Comparison of ENCODE assay signal across 34 cellular contexts in genomic region chr5:54947187-54947586, GRCh38. TPM values are rescaled to one million over a fixed set of nuclear protein-coding genes. Genes with fewer than 3 reads are reported as not detected.
"Had no signal": no experiment of that assay in that cellular context is flagged by ENCODE, and none has a peak within 500 bp of the region (broad histone marks: within the 10 kb centered on the region; RNA-seq: fewer than 3 reads in every experiment).

No MANE protein-coding gene starts in this region.

- H3K9me3 ChIP-seq: adrenal gland, body of pancreas, breast epithelium had no signal

- H3K27ac ChIP-seq: adrenal gland, body of pancreas, brain microvascular endothelial cell, breast epithelium, VCaP had no signal

- H3K4me3 ChIP-seq: adrenal gland, body of pancreas, breast epithelium had no signal

- ATAC-seq: activated CD8-positive, alpha-beta T cell treated with anti-CD3 and anti-CD28 coated beads for 36 hours; activated naive CD4-positive, alpha-beta T cell treated with anti-CD3 and anti-CD28 coated beads, Interleukin-2, amount 50 U/mL, for 72 hours; activated T-helper 17 cell treated with anti-CD3 and anti-CD28 coated beads, Interleukin-2, amount 50 U/mL, for 72 hours; body of pancreas had no signal

- H3K36me3 ChIP-seq: adrenal gland, brain microvascular endothelial cell, breast epithelium had no signal

- H3K36me3 Mint-ChIP-seq: activated CD4-positive, alpha-beta memory T cell treated with anti-CD3 and anti-CD28 coated beads for 36 hours; activated naive CD4-positive, alpha-beta T cell treated with anti-CD3 and anti-CD28 coated beads, Interleukin-2, amount 50 U/mL, for 72 hours had no signal

- H3K27me3 Mint-ChIP-seq: activated CD4-positive, alpha-beta memory T cell treated with anti-CD3 and anti-CD28 coated beads for 36 hours; activated CD8-positive, alpha-beta T cell treated with anti-CD3 and anti-CD28 coated beads for 36 hours; activated T-helper 17 cell treated with anti-CD3 and anti-CD28 coated beads, Interleukin-2, amount 50 U/mL, for 72 hours had no signal

- H3K4me1 ChIP-seq: adrenal gland, body of pancreas, breast epithelium had no signal

- H3K4me1 Mint-ChIP-seq: activated B cell treated with CpG ODN at 0.5 μM for 24 hours; activated T-helper 17 cell treated with anti-CD3 and anti-CD28 coated beads, Interleukin-2, amount 50 U/mL, for 72 hours had no signal

- DNase-seq: activated B cell treated with CpG ODN at 0.5 μM for 24 hours; activated CD4-positive, alpha-beta memory T cell treated with anti-CD3 and anti-CD28 coated beads for 36 hours; activated CD4-positive, alpha-beta T cell treated with anti-CD3 and anti-CD28 coated beads for 4 hours; activated CD4-positive, alpha-beta T cell treated with anti-CD3 and anti-CD28 coated beads, Interleukin-2, amount 10 ng/mL, durations not matched to agents 24 days and 14 days; activated CD4-positive, alpha-beta T cell treated with anti-CD3 and anti-CD28 coated beads, Interleukin-2, amount 50 U/mL, for 1 hour; activated CD4-positive, alpha-beta T cell treated with anti-CD3 and anti-CD28 coated beads, Interleukin-2, amount 50 U/mL, for 4 hours; activated CD4-positive, CD25-positive, alpha-beta regulatory T cell treated with anti-CD3 and anti-CD28 coated beads, Interleukin-2, amount 50 U/mL, for 72 hours; activated CD8-positive, alpha-beta memory T cell treated with anti-CD3 and anti-CD28 coated beads, Interleukin-2, amount 50 U/mL, for 4 hours; activated CD8-positive, alpha-beta T cell treated with anti-CD3 and anti-CD28 coated beads for 36 hours; activated effector memory CD4-positive, alpha-beta T cell treated with anti-CD3 and anti-CD28 coated beads, Interleukin-2, amount 50 U/mL, for 16 hours; activated gamma-delta T cell treated with Interleukin-2 at 50 U/mL for 16 hours; activated naive CD4-positive, alpha-beta T cell; activated naive CD4-positive, alpha-beta T cell treated with anti-CD3 and anti-CD28 coated beads for 36 hours; activated naive CD4-positive, alpha-beta T cell treated with anti-CD3 and anti-CD28 coated beads, Interleukin-2, amount 50 U/mL, for 16 hours; activated T-cell treated with anti-CD3 and anti-CD28 coated beads for 4 hours; activated T-cell treated with anti-CD3 and anti-CD28 coated beads, Interleukin-2, amount 50 U/mL, for 1 hour; activated T-cell treated with anti-CD3 and anti-CD28 coated beads, Interleukin-2, amount 50 U/mL, for 48 hours; adrenal gland; amniotic stem cell; aorta; body of pancreas; brain microvascular endothelial cell; central memory CD4-positive, alpha-beta T cell; T-helper 1 cell; T-helper 2 cell; T-helper 9 cell had no signal

- H3K4me3 Mint-ChIP-seq: activated B cell treated with CpG ODN at 0.5 μM for 24 hours; activated CD4-positive, alpha-beta memory T cell treated with anti-CD3 and anti-CD28 coated beads for 36 hours; activated CD4-positive, alpha-beta T cell treated with anti-CD3 and anti-CD28 coated beads, Interleukin-2, amount 10 ng/mL, durations not matched to agents 24 days and 14 days; activated CD8-positive, alpha-beta T cell treated with anti-CD3 and anti-CD28 coated beads for 36 hours; activated naive CD4-positive, alpha-beta T cell treated with anti-CD3 and anti-CD28 coated beads for 36 hours; activated T-helper 1 cell treated with anti-CD3 and anti-CD28 coated beads, Interleukin-12 subunit alpha, Interleukin-12 subunit beta, Interleukin-2, Interleukin-4 antibody, amounts not matched to agents 30 ng/mL and 10 ng/mL and 1 ng/mL, durations not matched to agents 14 hours and 24 hours and 36 hours; activated T-helper 17 cell treated with anti-CD3 and anti-CD28 coated beads, Interleukin-2, amount 50 U/mL, for 72 hours; T-helper 1 cell treated with Interleukin-12 subunit alpha and Interleukin-12 subunit beta and Interleukin-4 antibody, amounts not matched to agents 30 μg/mL and 1 μg/mL, for 36 hours; T-helper 2 cell treated with Interferon-gamma antibody and Interleukin-4, amounts not matched to agents 5 μg/mL and 100 μg/mL, for 36 hours had no signal

- H3K27ac Mint-ChIP-seq: activated B cell treated with CpG ODN at 0.5 μM for 24 hours; activated CD4-positive, alpha-beta memory T cell treated with anti-CD3 and anti-CD28 coated beads for 36 hours; activated CD4-positive, alpha-beta T cell treated with anti-CD3 and anti-CD28 coated beads, Interleukin-2, amount 10 ng/mL, durations not matched to agents 24 days and 14 days; activated CD8-positive, alpha-beta T cell treated with anti-CD3 and anti-CD28 coated beads for 36 hours; activated naive CD4-positive, alpha-beta T cell treated with anti-CD3 and anti-CD28 coated beads for 36 hours; activated T-helper 1 cell treated with anti-CD3 and anti-CD28 coated beads, Interleukin-12 subunit alpha, Interleukin-12 subunit beta, Interleukin-2, Interleukin-4 antibody, amounts not matched to agents 30 ng/mL and 10 ng/mL and 1 ng/mL, durations not matched to agents 14 hours and 24 hours and 36 hours; activated T-helper 17 cell treated with anti-CD3 and anti-CD28 coated beads, Interleukin-2, amount 50 U/mL, for 72 hours; T-helper 1 cell treated with Interleukin-12 subunit alpha and Interleukin-12 subunit beta and Interleukin-4 antibody, amounts not matched to agents 30 μg/mL and 1 μg/mL, for 36 hours; T-helper 2 cell treated with Interferon-gamma antibody and Interleukin-4, amounts not matched to agents 5 μg/mL and 100 μg/mL, for 36 hours had no signal

- H3K9me3 Mint-ChIP-seq: activated CD8-positive, alpha-beta T cell treated with anti-CD3 and anti-CD28 coated beads for 36 hours; activated T-helper 17 cell treated with anti-CD3 and anti-CD28 coated beads, Interleukin-2, amount 50 U/mL, for 72 hours had no signal

RNA-seq across cellular contexts. Expression of gene ESM1, which starts 38.2 kb away (rescaled TPM):
- total RNA-seq: activated B cell treated with CpG ODN at 0.5 μM for 24 hours; activated CD4-positive, alpha-beta T cell treated with anti-CD3 and anti-CD28 coated beads, Interleukin-2, amount 10 ng/mL, durations not matched to agents 24 days and 14 days; activated CD8-positive, alpha-beta memory T cell treated with anti-CD3 and anti-CD28 coated beads for 36 hours; activated naive CD4-positive, alpha-beta T cell treated with anti-CD3 and anti-CD28 coated beads for 36 hours; activated naive CD4-positive, alpha-beta T cell treated with anti-CD3 and anti-CD28 coated beads, Interleukin-2, amount 50 U/mL, for 72 hours; activated T-helper 1 cell treated with anti-CD3 and anti-CD28 coated beads, Interleukin-12 subunit alpha, Interleukin-12 subunit beta, Interleukin-2, Interleukin-4 antibody, amounts not matched to agents 30 ng/mL and 10 ng/mL and 1 ng/mL, durations not matched to agents 14 hours and 24 hours and 36 hours had no signal
